20 cellular contexts compared by ENCODE assay signal in the genomic region with DNA sequence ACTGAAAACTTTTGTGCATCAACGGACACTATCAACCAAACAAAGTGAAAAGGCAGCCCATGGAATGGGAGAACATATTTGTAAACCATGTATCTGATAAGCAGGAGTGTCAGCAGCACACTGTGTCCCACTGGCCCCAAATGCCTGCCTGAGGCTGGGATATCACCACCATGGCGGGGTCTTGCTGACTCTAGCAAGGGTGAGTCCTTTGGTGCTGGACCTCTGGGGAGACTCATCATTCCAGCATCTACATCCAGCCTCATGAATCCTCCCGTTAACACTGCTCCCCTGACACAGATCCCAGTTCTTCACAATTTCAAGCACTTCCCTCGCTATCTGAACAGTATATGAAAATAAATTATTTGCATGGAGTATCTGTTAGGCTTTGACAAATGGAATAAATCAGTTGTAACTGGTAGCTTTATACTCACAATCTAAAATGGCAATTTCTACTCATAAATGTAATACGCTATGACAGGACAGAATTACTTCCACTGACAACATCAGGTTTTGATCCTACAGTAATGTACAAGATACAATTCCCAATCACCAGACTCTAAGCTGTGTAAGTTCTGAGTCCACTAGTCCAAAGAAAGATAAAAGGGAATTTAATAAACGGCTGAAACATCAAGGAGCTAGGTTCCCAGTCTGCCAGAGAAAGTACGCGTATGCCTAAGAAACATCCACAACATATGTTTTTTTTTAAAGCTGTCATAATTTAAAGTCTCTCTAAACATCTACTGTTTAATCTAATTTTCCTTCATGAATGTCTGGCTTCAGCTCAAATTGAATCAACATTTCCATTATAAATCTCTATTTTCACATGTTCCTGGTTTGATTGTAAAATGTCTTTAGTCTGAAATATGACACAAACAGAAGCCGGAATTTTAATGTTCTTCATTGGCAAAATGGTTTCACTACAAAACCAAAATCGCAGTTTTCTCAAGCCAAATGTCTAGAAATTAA.
"Had no signal": no experiment of that assay in that cellular context is flagged by ENCODE, and none has a peak within 500 bp of the region (broad histone marks: within the 10 kb centered on the region; RNA-seq: fewer than 3 reads in every experiment).

No MANE protein-coding gene starts in this region.

- ATAC-seq: left lung; naive thymus-derived CD4-positive, alpha-beta T cell; right lobe of liver had no signal

- DNase-seq: activated CD4-positive, alpha-beta T cell treated with anti-CD3 and anti-CD28 coated beads for 4 hours; activated CD4-positive, alpha-beta T cell treated with anti-CD3 and anti-CD28 coated beads, Interleukin-2, amount 50 U/mL, for 4 hours; activated effector memory CD4-positive, alpha-beta T cell treated with Interleukin-2 at 50 U/mL for 16 hours; activated naive CD4-positive, alpha-beta T cell treated with Interleukin-2 at 50 U/mL for 16 hours; cortex of kidney; foreskin melanocyte; kidney glomerular epithelial cell; left lung; naive thymus-derived CD4-positive, alpha-beta T cell; posterior cingulate gyrus; right lobe of liver; stimulated activated CD4-positive, alpha-beta T cell treated with anti-CD3 and anti-CD28 coated beads, Interleukin-2, amount 100 ng/mL, for 48 hours; stimulated activated naive CD4-positive, alpha-beta T cell treated with Interleukin-2 at 50 U/mL for 16 hours; T-helper 9 cell; testis; transverse colon had no signal

- H3K9me3 ChIP-seq: ascending aorta, esophagus muscularis mucosa, left lung, right lobe of liver, testis, transverse colon had no signal

- H3K4me1 ChIP-seq: ascending aorta, right lobe of liver, testis, transverse colon had no signal

- H3K27me3 ChIP-seq: ascending aorta, cardiac muscle cell, esophagus muscularis mucosa, left lung, right lobe of liver, testis, transverse colon had no signal

- H3K27ac ChIP-seq: ascending aorta, cardiac muscle cell, esophagus muscularis mucosa, left lung, right lobe of liver, testis, transverse colon, VCaP had no signal

- H3K4me3 ChIP-seq: ascending aorta, cardiac muscle cell, esophagus muscularis mucosa, left lung, right lobe of liver, testis, transverse colon had no signal

- H3K36me3 ChIP-seq: ascending aorta, esophagus muscularis mucosa, left lung, right lobe of liver had no signal
